16 cellular contexts compared by ENCODE assay signal in the genomic region with DNA sequence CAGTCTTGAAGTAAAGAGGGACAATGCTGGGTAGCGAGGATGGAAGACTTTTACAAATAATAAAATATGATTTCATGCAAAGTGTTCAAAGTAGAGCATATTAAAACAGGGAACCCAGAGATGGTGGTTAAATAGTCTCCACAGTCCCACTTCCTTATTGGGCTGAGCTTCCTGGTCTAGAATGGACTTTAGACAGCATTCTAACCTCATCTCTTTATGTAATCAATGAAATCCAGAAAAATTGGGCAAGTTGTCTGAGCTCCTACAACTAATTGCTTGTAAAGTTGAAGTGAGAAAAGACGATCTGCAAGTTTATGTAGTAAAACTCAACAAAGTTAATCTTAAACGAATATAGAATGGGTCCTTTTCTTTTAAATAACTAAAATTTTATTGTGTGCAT.
DNase-seq lines count a peak whose midpoint lies in the region; ATAC-seq, FAIRE-seq and TF ChIP-seq lines count a peak whose summit lies in the region.
"Had no signal": no experiment of that assay in that cellular context is flagged by ENCODE, and none has a peak within 500 bp of the region (broad histone marks: within the 10 kb centered on the region; RNA-seq: fewer than 3 reads in every experiment).

No MANE protein-coding gene starts in this region.

- H4K91ac ChIP-seq in H9 (ENCODE audit: insufficient read length, low read depth, low read length), result no peak overlapping the region

- H3K56ac ChIP-seq in H9 (ENCODE audit: insufficient read length, low read depth, low read length), result no peak overlapping the region

- H4K5ac ChIP-seq in H9 (ENCODE audit: insufficient read length, low read depth, low read length), result no peak overlapping the region

- H3K9me3 Mint-ChIP-seq in H9, result no peaks in the 10 kb centered on the region
- H3K9me3 Mint-ChIP-seq: CD4-positive, CD25-positive, alpha-beta regulatory T cell; IgD-negative memory B cell had no signal

- H3K4me2 ChIP-seq in H9 (ENCODE audit: insufficient read depth, insufficient read length, low read length), result no peak overlapping the region

- H2BK15ac ChIP-seq in H9 (ENCODE audit: low read depth, low read length), result no peak overlapping the region

- H3K79me2 ChIP-seq in H9 (ENCODE audit: insufficient read depth, low read length), result no peaks in the 10 kb centered on the region

- H2BK120ac ChIP-seq in H9 (ENCODE audit: low read depth, low read length, poor library complexity, severe bottlenecking), result no peak overlapping the region

- H3K23me2 ChIP-seq in H9 (ENCODE audit: insufficient read length, low read depth, low read length, poor library complexity, severe bottlenecking), result no peaks in the 10 kb centered on the region

- H3K9me3 ChIP-seq in small intestine (ENCODE audit: control insufficient read depth, low read depth), result no peaks in the 10 kb centered on the region
- no peaks in the 10 kb centered on the region for H3K9me3 ChIP-seq in H9 (ENCODE audit: control insufficient read depth, low read depth, low read length)
- H3K9me3 ChIP-seq: SJCRH30 had no signal

- no peak overlapping the region for H3K4me3 ChIP-seq in small intestine (ENCODE audit: low read depth in 1 of 2, low read length in 2 of 2)
- H3K4me3 ChIP-seq: SJCRH30 had no signal

- no peaks in the 10 kb centered on the region for H3K36me3 Mint-ChIP-seq in H9 (ENCODE audit: insufficient read depth in 1 of 3, low read depth in 3 of 3)
- H3K36me3 Mint-ChIP-seq: CD4-positive, CD25-positive, alpha-beta regulatory T cell had no signal

- H3K27me3 ChIP-seq in small intestine (ENCODE audit: control insufficient read depth in 2 of 2, insufficient read depth in 2 of 2, low read length in 2 of 2), result no peaks in the 10 kb centered on the region
- no peaks in the 10 kb centered on the region for H3K27me3 ChIP-seq in H9 (ENCODE audit: insufficient read depth, low read length)
- H3K27me3 ChIP-seq: SJCRH30 had no signal

- H2BK5ac ChIP-seq in H9 (ENCODE audit: insufficient read length, low read length), result no peak overlapping the region

- no peaks in the 10 kb centered on the region for H3K79me1 ChIP-seq in H9 (ENCODE audit: insufficient read depth, low read depth, low read length, poor library complexity, severe bottlenecking)

- H2AFZ ChIP-seq in H9 (ENCODE audit: low read length), result no peak overlapping the region

- H4K20me1 ChIP-seq in H9 (ENCODE audit: control insufficient read depth, insufficient read depth, insufficient read length), result no peaks in the 10 kb centered on the region

- no peak overlapping the region for H2BK12ac ChIP-seq in H9 (ENCODE audit: insufficient read length, low read depth, low read length)

- no peak overlapping the region for H3K18ac ChIP-seq in H9 (ENCODE audit: insufficient read length, low read depth, low read length)

- H3K27ac Mint-ChIP-seq in H9, result no peak overlapping the region
- H3K27ac Mint-ChIP-seq: CD4-positive, CD25-positive, alpha-beta regulatory T cell; IgD-negative memory B cell had no signal

- H2AK5ac ChIP-seq in H9 (ENCODE audit: insufficient read length, low read length), result no peak overlapping the region

- TF ChIP-seq CTCF in H9 (conservative IDR thresholded peaks at IDR 0.05), result no peak

- ATAC-seq in GM19463 (IDR thresholded peaks at IDR 0.05; ENCODE audit: unreplicated experiment), result no peak

- no peak overlapping the region for H3K4ac ChIP-seq in H9 (ENCODE audit: low read depth, low read length)

- no peak overlapping the region for H3K9ac ChIP-seq in H9 (ENCODE audit: extremely low read depth, insufficient read length, low read length)

- H3K27me3 Mint-ChIP-seq in H9 (ENCODE audit: low read depth), result no peaks in the 10 kb centered on the region
- H3K27me3 Mint-ChIP-seq: CD4-positive, CD25-positive, alpha-beta regulatory T cell; IgD-negative memory B cell had no signal

- no peaks in the 10 kb centered on the region for H3K36me3 ChIP-seq in small intestine (ENCODE audit: control insufficient read depth in 2 of 2, insufficient read depth in 2 of 2, low read length in 2 of 2)
- H3K36me3 ChIP-seq: SJCRH30 had no signal

- no peak overlapping the region for H3K4me3 Mint-ChIP-seq in H9
- H3K4me3 Mint-ChIP-seq: CD4-positive, CD25-positive, alpha-beta regulatory T cell; IgD-negative memory B cell had no signal

- H3K23ac ChIP-seq in H9 (ENCODE audit: insufficient read length, low read depth, low read length), result no peak overlapping the region

- no peak overlapping the region for H2BK20ac ChIP-seq in H9 (ENCODE audit: low read depth, low read length, poor library complexity, severe bottlenecking)

- H3K4me1 ChIP-seq in small intestine (ENCODE audit: control insufficient read depth in 2 of 2, insufficient read depth in 1 of 2, low read depth in 1 of 2, low read length in 1 of 2), result no peaks in the 10 kb centered on the region
- H3K4me1 ChIP-seq in H9 (ENCODE audit: insufficient read depth, low read length), result no peaks in the 10 kb centered on the region
- H3K4me1 ChIP-seq: SJCRH30 had no signal

- H4K8ac ChIP-seq in H9 (replicated peaks; ENCODE audit: insufficient read length, low read depth, low read length), result no peak overlapping the region

- FAIRE-seq in islet of Langerhans (lab: Jason Lieb, UNC) (peak; percentile 81), small intestine (lab: Jason Lieb, UNC) (no peak)
- FAIRE-seq: D721Med, H54 had no signal

- WGBS in small intestine, 3 donors, result 11 to 68% (median 28%) methylated on average over 3 of the region's 3 CpGs
- WGBS in H9 (ENCODE audit: extremely low coverage, insufficient read length, low lambda C conversion rate), result no CpG with 5 or more reads among the region's 3 CpGs

- DNase-seq in HuH-7 (ENCODE audit: low spot score) (peak; percentile 10), NOMO-1 treated with dmso at 0.1 percent for 144 hours (lab: John Stamatoyannopoulos, UW; ENCODE audit: unreplicated experiment) (peak; percentile 12), small intestine (peak; percentile 77), DMS 273 (lab: John Stamatoyannopoulos, UW; ENCODE audit: unreplicated experiment) (no peak), H9 (no peak)
- DNase-seq: ACHN; CD4-positive, CD25-positive, alpha-beta regulatory T cell; NCI-H1048; NCI-H446 treated with DMSO at 0.1 percent for 48 hours; NCI-H748 treated with DMSO at 0.1 percent for 48 hours; SJCRH30 had no signal

- H3K14ac ChIP-seq in H9 (ENCODE audit: insufficient read depth, low read length), result no peak overlapping the region

- H3K4me1 Mint-ChIP-seq in H9, result no peaks in the 10 kb centered on the region
- H3K4me1 Mint-ChIP-seq: CD4-positive, CD25-positive, alpha-beta regulatory T cell had no signal

- no peak overlapping the region for H3T11ph ChIP-seq in H9 (ENCODE audit: low read length)

- peak overlapping the region; percentile 21 to 32 for H3K27ac ChIP-seq in small intestine (ENCODE audit: low read depth in 1 of 2, low read length in 1 of 2)
- no peak overlapping the region for H3K27ac ChIP-seq in H9 (ENCODE audit: insufficient read length, low read depth, low read length)
- H3K27ac ChIP-seq: SJCRH30 had no signal

Comparison
In these comparisons a context has a peak if more than half of its experiments do, and no peak if none do; other contexts are left out.
1. DNase-seq: peak in HuH-7 (single experiment), NOMO-1 treated with dmso at 0.1 percent for 144 hours (single experiment) and small intestine (single experiment); none in DMS 273 (single experiment) and H9 (single experiment).